Comparison of ENCODE assay signal across 9 cellular contexts in the genomic region with DNA sequence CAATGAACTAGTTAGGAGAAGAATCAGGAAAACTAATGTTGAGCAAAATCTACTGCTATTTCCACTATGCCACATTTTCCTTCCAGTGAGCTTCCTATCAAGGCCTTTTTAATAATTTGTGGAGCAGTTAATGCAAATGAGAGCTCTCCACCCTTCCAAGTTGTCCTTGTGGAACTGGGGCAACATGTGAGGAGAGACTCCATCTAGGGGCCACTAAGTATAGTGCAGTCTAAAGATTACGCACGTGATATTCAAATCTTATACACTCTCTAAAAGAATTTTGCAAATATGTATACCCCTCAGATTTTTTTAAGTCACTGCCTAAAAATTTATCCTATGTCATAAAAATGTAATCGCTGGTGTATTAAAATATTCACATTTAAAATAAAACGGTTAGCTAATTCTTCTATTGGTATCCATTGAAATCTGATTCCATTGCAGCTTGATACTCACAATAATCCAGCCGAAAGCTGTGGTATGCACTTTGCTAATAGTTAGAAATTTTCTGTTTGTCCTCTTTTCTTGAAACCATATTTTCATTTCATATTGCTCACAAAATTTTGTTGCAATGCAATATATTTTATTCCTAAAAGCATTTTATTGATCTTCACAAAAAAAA.
DNase-seq lines count a peak whose midpoint lies in the region; ATAC-seq and TF ChIP-seq lines count a peak whose summit lies in the region.
"Had no signal": no experiment of that assay in that cellular context is flagged by ENCODE, and none has a peak within 500 bp of the region (broad histone marks: within the 10 kb centered on the region; RNA-seq: fewer than 3 reads in every experiment).

No MANE protein-coding gene starts in this region.

- H3K9me2 ChIP-seq in Loucy (replicated peaks; ENCODE audit: low read depth, low read length): no peaks in the 10 kb centered on the region

- ATAC-seq in Right ventricle myocardium inferior (no peak), HG02759 (IDR thresholded peaks at IDR 0.05; ENCODE audit: unreplicated experiment) (no peak), HG03025 (IDR thresholded peaks at IDR 0.05; ENCODE audit: low FRiP score, unreplicated experiment) (no peak), GM19452 (IDR thresholded peaks at IDR 0.05; ENCODE audit: unreplicated experiment) (no peak)

- H3K9me3 ChIP-seq in cardiac muscle cell (ENCODE audit: low read depth) (no peaks in the 10 kb centered on the region), Loucy (ENCODE audit: insufficient read depth, low read depth, low read length) (no peaks in the 10 kb centered on the region), WERI-Rb-1 (ENCODE audit: severe bottlenecking) (no peaks in the 10 kb centered on the region)

- no peaks in the 10 kb centered on the region for H3K79me2 ChIP-seq in Loucy (ENCODE audit: insufficient read depth, low read length)

- no peak overlapping the region for H3K27ac ChIP-seq in cardiac muscle cell
- H3K27ac ChIP-seq in WERI-Rb-1: no peak overlapping the region

- no peak overlapping the region for H3K4me2 ChIP-seq in Loucy (ENCODE audit: low read depth, low read length, poor library complexity, severe bottlenecking)

- no peak overlapping the region for H2AFZ ChIP-seq in Loucy (ENCODE audit: low read length)

- H3K9ac ChIP-seq in Loucy (ENCODE audit: low read depth, low read length, poor library complexity, severe bottlenecking): no peak overlapping the region

- DNase-seq in cardiac muscle cell (ENCODE audit: low read depth in 1 of 2, low spot score in 1 of 2): peak; percentile 48 to 57
- no peak for DNase-seq in Right ventricle myocardium inferior (ENCODE audit: missing footprints)
- DNase-seq in WERI-Rb-1: no peak
- no peak for DNase-seq in kidney epithelial cell (ENCODE audit: low read depth)
- DNase-seq: activated naive CD8-positive, alpha-beta T cell treated with anti-CD3 and anti-CD28 coated beads, Interleukin-2, amount 10 ng/mL, durations not matched to agents 7 days and 5 days had no signal

- TF ChIP-seq CTCF in cardiac muscle cell (IDR thresholded peaks at IDR 0.05; ENCODE audit: low read depth, low read length) (peak; percentile 75), Loucy (conservative IDR thresholded peaks at IDR 0.05; ENCODE audit: low read length) (peak; percentile 77), WERI-Rb-1 (IDR thresholded peaks at IDR 0.05; ENCODE audit: low read depth, low read length) (peak; percentile 62), kidney epithelial cell (IDR thresholded peaks at IDR 0.05; ENCODE audit: insufficient read depth, low read length, poor library complexity, severe bottlenecking) (peak; percentile 74)

- H3K4me3 ChIP-seq in cardiac muscle cell: no peak overlapping the region
- H3K4me3 ChIP-seq in Loucy (ENCODE audit: low read length, poor library complexity, severe bottlenecking): no peak overlapping the region
- no peak overlapping the region for H3K4me3 ChIP-seq in WERI-Rb-1 (ENCODE audit: low read depth, low read length)
- no peak overlapping the region for H3K4me3 ChIP-seq in kidney epithelial cell (ENCODE audit: low read depth, low read length)

- intact Hi-C loops in Right ventricle myocardium inferior (cut with DNase I): no loop called here

- no peaks in the 10 kb centered on the region for H3K36me3 ChIP-seq in cardiac muscle cell
- H3K36me3 ChIP-seq in Loucy (ENCODE audit: insufficient read depth, low read length): no peaks in the 10 kb centered on the region
- H3K36me3 ChIP-seq in WERI-Rb-1: no peaks in the 10 kb centered on the region
- no peaks in the 10 kb centered on the region for H3K36me3 ChIP-seq in kidney epithelial cell (ENCODE audit: control insufficient read depth, insufficient read depth, low read length)

- no peaks in the 10 kb centered on the region for H3F3A ChIP-seq in Loucy (ENCODE audit: low read depth)

- H3K4me1 ChIP-seq in cardiac muscle cell (ENCODE audit: low read depth) (peaks cover 11% of the 10 kb centered on the region), Loucy (ENCODE audit: insufficient read depth, low read length, poor library complexity, severe bottlenecking) (no peaks in the 10 kb centered on the region)

- no peaks in the 10 kb centered on the region for H4K20me1 ChIP-seq in Loucy (ENCODE audit: insufficient read depth, low read length, poor library complexity, severe bottlenecking)

- H3K27me3 ChIP-seq in cardiac muscle cell (peaks cover 14% of the 10 kb centered on the region), Loucy (ENCODE audit: insufficient read depth, low read length, poor library complexity, severe bottlenecking) (no peaks in the 10 kb centered on the region), WERI-Rb-1 (ENCODE audit: insufficient read depth, low read depth, severe bottlenecking) (no peaks in the 10 kb centered on the region), kidney epithelial cell (ENCODE audit: control insufficient read depth, insufficient read depth, low read length) (peaks cover 3% of the 10 kb centered on the region)

Comparison
In these comparisons a context has a peak if more than half of its experiments do, and no peak if none do; other contexts are left out.
1. DNase-seq: peak in cardiac muscle cell (2 of 2); none in Right ventricle myocardium inferior (single experiment), WERI-Rb-1 (single experiment) and kidney epithelial cell (single experiment).
2. Peak in every context shown above with its lines, with median percentiles within 50 percentile points of each other: CTCF ChIP-seq.